Comparison of ENCODE assay signal across 14 cellular contexts in the genomic region with DNA sequence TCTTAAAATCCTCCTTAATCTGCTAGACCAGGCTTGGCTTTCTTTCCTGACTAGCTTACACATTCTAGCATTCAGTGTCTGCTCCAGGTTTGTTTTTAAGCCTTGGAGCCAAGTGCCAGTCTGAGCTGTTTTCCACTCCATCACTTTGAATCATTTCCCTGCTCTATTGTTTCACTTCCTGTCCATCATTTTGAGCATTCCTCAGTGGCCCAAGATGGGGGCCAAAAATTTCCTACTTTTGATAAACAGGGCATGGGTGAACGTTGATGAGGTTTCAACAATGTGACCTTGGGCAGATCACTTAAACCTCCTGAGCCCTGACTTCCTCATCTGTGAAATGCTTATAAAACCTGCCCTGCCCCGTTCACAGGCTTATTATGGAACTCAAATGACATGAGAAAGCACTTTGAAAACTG. TPM values are rescaled to one million over a fixed set of nuclear protein-coding genes. Genes with fewer than 3 reads are reported as not detected.
A peak's percentile ranks its signal among the peaks of the same experiment; 100 is the strongest.
DNase-seq lines count a peak whose midpoint lies in the region; ATAC-seq and TF ChIP-seq lines count a peak whose summit lies in the region.
"Had no signal": no experiment of that assay in that cellular context is flagged by ENCODE, and none has a peak within 500 bp of the region (broad histone marks: within the 10 kb centered on the region; RNA-seq: fewer than 3 reads in every experiment).

No MANE protein-coding gene starts in this region.

- H3K36me3 Mint-ChIP-seq in stimulated activated naive B cell treated with anti-CD40 and anti-IgM and Interleukin-4, amounts not matched to agents 10 μg/mL and 1 μg/mL and 100 μg/mL, for 72 hours, result no peaks in the 10 kb centered on the region
- no peaks in the 10 kb centered on the region for H3K36me3 Mint-ChIP-seq in CD8-positive, alpha-beta T cell
- H3K36me3 Mint-ChIP-seq: activated naive CD4-positive, alpha-beta T cell treated with anti-CD3 and anti-CD28 coated beads, Interleukin-2, amount 50 U/mL, for 24 hours had no signal

- POLR2A ChIA-PET in CD8-positive, alpha-beta T cell (lab: Charles Lee), result no interaction called here

- H3K4me3 ChIP-seq in Jurkat, Clone E6-1 (ENCODE audit: low read length), result no peak overlapping the region
- no peak overlapping the region for H3K4me3 ChIP-seq in CD8-positive, alpha-beta T cell (ENCODE audit: low read depth, low read length)

- peak; percentile 38 to 43 for ATAC-seq in stimulated activated naive B cell treated with anti-CD40 and anti-IgM and Interleukin-4, amounts not matched to agents 10 μg/mL and 1 μg/mL and 100 μg/mL, for 72 hours (replicated peaks)
- no peak for ATAC-seq in CD8-positive, alpha-beta T cell
- ATAC-seq in GM19452 (IDR thresholded peaks at IDR 0.05; ENCODE audit: unreplicated experiment), result no peak

- no peaks in the 10 kb centered on the region for H3K9me3 ChIP-seq in CD8-positive, alpha-beta T cell (ENCODE audit: low read length)

- H3K4me1 Mint-ChIP-seq in stimulated activated naive B cell treated with anti-CD40 and anti-IgM and Interleukin-4, amounts not matched to agents 10 μg/mL and 1 μg/mL and 100 μg/mL, for 72 hours, result peaks cover 20 to 21% of the 10 kb centered on the region in 2 donors
- H3K4me1 Mint-ChIP-seq in CD8-positive, alpha-beta T cell (ENCODE audit: low read depth), result no peaks in the 10 kb centered on the region
- H3K4me1 Mint-ChIP-seq: activated naive CD4-positive, alpha-beta T cell treated with anti-CD3 and anti-CD28 coated beads, Interleukin-2, amount 50 U/mL, for 24 hours had no signal

- no peaks in the 10 kb centered on the region for H3K4me1 ChIP-seq in CD8-positive, alpha-beta T cell (ENCODE audit: insufficient read depth, low read length)

- TF ChIP-seq CTCF in CD8-positive, alpha-beta T cell (IDR thresholded peaks at IDR 0.05), result no peak

- H3K27me3 ChIP-seq in CD8-positive, alpha-beta T cell (ENCODE audit: insufficient read depth, low read length), result no peaks in the 10 kb centered on the region
- H3K27me3 ChIP-seq: brain microvascular endothelial cell had no signal

- DNase-seq in Jurkat, Clone E6-1 (ENCODE audit: low read depth, low spot score), result peak; percentile 7
- DNase-seq in NOMO-1 treated with dmso at 0.1 percent for 144 hours (lab: John Stamatoyannopoulos, UW; ENCODE audit: unreplicated experiment) (peak; percentile 40), dermis microvascular lymphatic vessel endothelial cell (ENCODE audit: low read depth in 2 of 2) (peak; percentile 69 to 87), activated T-cell treated with anti-CD3 and anti-CD28 coated beads for 4 hours (no peak)
- no peak for DNase-seq in stimulated activated naive B cell treated with anti-CD40 and anti-IgM and Interleukin-4, amounts not matched to agents 10 μg/mL and 1 μg/mL and 100 μg/mL, for 72 hours
- no peak for DNase-seq in CD8-positive, alpha-beta T cell
- DNase-seq: activated CD4-positive, alpha-beta T cell treated with anti-CD3 and anti-CD28 coated beads for 1 hour; activated CD8-positive, alpha-beta memory T cell treated with anti-CD3 and anti-CD28 coated beads, Interleukin-2, amount 50 U/mL, for 48 hours; brain microvascular endothelial cell; NCI-H510A treated with DMSO at 0.1 percent for 48 hours; stimulated activated CD4-positive, alpha-beta T cell treated with anti-CD3 and anti-CD28 coated beads, Interleukin-4, amount 100 ng/mL, for 4 hours had no signal

- intact Hi-C loops in CD8-positive, alpha-beta T cell (cut with DNase I, micrococcal nuclease), result no loop called here

- no peaks in the 10 kb centered on the region for H3K36me3 ChIP-seq in CD8-positive, alpha-beta T cell (ENCODE audit: insufficient read depth, low read length)
- H3K36me3 ChIP-seq: brain microvascular endothelial cell had no signal

- no peak overlapping the region for H3K4me3 Mint-ChIP-seq in stimulated activated naive B cell treated with anti-CD40 and anti-IgM and Interleukin-4, amounts not matched to agents 10 μg/mL and 1 μg/mL and 100 μg/mL, for 72 hours
- no peak overlapping the region for H3K4me3 Mint-ChIP-seq in CD8-positive, alpha-beta T cell
- H3K4me3 Mint-ChIP-seq: activated naive CD4-positive, alpha-beta T cell treated with anti-CD3 and anti-CD28 coated beads, Interleukin-2, amount 50 U/mL, for 24 hours; T-helper 1 cell treated with Interleukin-12 subunit alpha and Interleukin-12 subunit beta and Interleukin-4 antibody, amounts not matched to agents 30 μg/mL and 1 μg/mL, for 36 hours had no signal

- H3K27ac ChIP-seq in CD8-positive, alpha-beta T cell (ENCODE audit: low read depth, low read length), result no peak overlapping the region
- H3K27ac ChIP-seq: brain microvascular endothelial cell had no signal

- H3K9me3 Mint-ChIP-seq in stimulated activated naive B cell treated with anti-CD40 and anti-IgM and Interleukin-4, amounts not matched to agents 10 μg/mL and 1 μg/mL and 100 μg/mL, for 72 hours, result peaks cover 0 to 3% of the 10 kb centered on the region in 2 donors
- no peaks in the 10 kb centered on the region for H3K9me3 Mint-ChIP-seq in CD8-positive, alpha-beta T cell
- H3K9me3 Mint-ChIP-seq: activated naive CD4-positive, alpha-beta T cell treated with anti-CD3 and anti-CD28 coated beads, Interleukin-2, amount 50 U/mL, for 24 hours; T-helper 1 cell treated with Interleukin-12 subunit alpha and Interleukin-12 subunit beta and Interleukin-4 antibody, amounts not matched to agents 30 μg/mL and 1 μg/mL, for 36 hours had no signal

- CTCF ChIA-PET in CD8-positive, alpha-beta T cell (lab: Charles Lee), result no interaction called here

- peak overlapping the region; percentile 76 for H3K27ac Mint-ChIP-seq in stimulated activated naive B cell treated with anti-CD40 and anti-IgM and Interleukin-4, amounts not matched to agents 10 μg/mL and 1 μg/mL and 100 μg/mL, for 72 hours
- H3K27ac Mint-ChIP-seq in CD8-positive, alpha-beta T cell, result no peak overlapping the region
- H3K27ac Mint-ChIP-seq: activated naive CD4-positive, alpha-beta T cell treated with anti-CD3 and anti-CD28 coated beads, Interleukin-2, amount 50 U/mL, for 24 hours; T-helper 1 cell treated with Interleukin-12 subunit alpha and Interleukin-12 subunit beta and Interleukin-4 antibody, amounts not matched to agents 30 μg/mL and 1 μg/mL, for 36 hours had no signal

- H3K27me3 Mint-ChIP-seq in stimulated activated naive B cell treated with anti-CD40 and anti-IgM and Interleukin-4, amounts not matched to agents 10 μg/mL and 1 μg/mL and 100 μg/mL, for 72 hours, result peaks cover 0 to 5% of the 10 kb centered on the region in 2 donors
- peaks cover 2% of the 10 kb centered on the region for H3K27me3 Mint-ChIP-seq in CD8-positive, alpha-beta T cell (ENCODE audit: low read depth)

RNA-seq across cellular contexts. Expression of a gene that starts 4.4 kb away (rescaled TPM):
- not detected for polyA plus RNA-seq in Jurkat, Clone E6-1 (2012; ENCODE audit: insufficient read depth, insufficient read length)
- total RNA-seq in dermis microvascular lymphatic vessel endothelial cell, result not detected in 2 replicates
- not detected for total RNA-seq in CD8-positive, alpha-beta T cell

RNA-seq across cellular contexts. Expression of a gene that starts 7.4 kb away (rescaled TPM):
- polyA plus RNA-seq in Jurkat, Clone E6-1 (2012; ENCODE audit: insufficient read depth, insufficient read length), result not detected
- total RNA-seq in dermis microvascular lymphatic vessel endothelial cell, result not detected in 2 replicates
- total RNA-seq in CD8-positive, alpha-beta T cell, result not detected

Comparison
In these comparisons a context has a peak if more than half of its experiments do, and no peak if none do; other contexts are left out.
1. DNase-seq: peak in Jurkat, Clone E6-1 (single experiment), NOMO-1 treated with dmso at 0.1 percent for 144 hours (single experiment) and dermis microvascular lymphatic vessel endothelial cell (2 of 2); none in stimulated activated naive B cell treated with anti-CD40 and anti-IgM and Interleukin-4, amounts not matched to agents 10 μg/mL and 1 μg/mL and 100 μg/mL, for 72 hours (single experiment), activated T-cell treated with anti-CD3 and anti-CD28 coated beads for 4 hours (single experiment) and CD8-positive, alpha-beta T cell (0 of 7).
2. ATAC-seq: peak in stimulated activated naive B cell treated with anti-CD40 and anti-IgM and Interleukin-4, amounts not matched to agents 10 μg/mL and 1 μg/mL and 100 μg/mL, for 72 hours (2 of 2); none in CD8-positive, alpha-beta T cell (single experiment) and GM19452 (single experiment).